Comparison of ENCODE assay signal across 1 cellular context in the genomic region with DNA sequence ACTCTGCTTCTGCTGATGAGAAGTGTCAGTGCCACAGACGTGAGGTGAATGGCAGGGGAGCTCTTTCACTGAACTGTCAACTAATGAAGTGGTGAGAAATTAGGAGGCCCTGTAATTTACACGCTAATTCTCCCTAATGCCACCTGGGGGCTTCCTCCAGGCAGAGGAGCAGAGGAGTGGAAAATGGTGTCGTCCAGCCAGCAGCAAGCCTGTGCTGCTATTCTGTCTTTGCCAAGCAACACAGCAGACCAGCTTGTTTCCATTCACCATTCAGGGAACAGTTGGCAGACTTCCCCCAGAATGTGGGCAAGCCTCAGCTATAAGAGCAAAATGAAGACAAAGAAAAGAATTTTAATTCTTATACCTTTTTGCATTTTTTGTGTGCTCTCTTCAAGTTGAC.
TF ChIP-seq lines count a peak whose summit lies in the region.

No MANE protein-coding gene starts in this region.

TF ChIP-seq in SK-N-SH, 30 proteins besides CTCF, POLR2A, EP300 and RAD21 (continued from another document):
- TF ChIP-seq, protein P1, sequence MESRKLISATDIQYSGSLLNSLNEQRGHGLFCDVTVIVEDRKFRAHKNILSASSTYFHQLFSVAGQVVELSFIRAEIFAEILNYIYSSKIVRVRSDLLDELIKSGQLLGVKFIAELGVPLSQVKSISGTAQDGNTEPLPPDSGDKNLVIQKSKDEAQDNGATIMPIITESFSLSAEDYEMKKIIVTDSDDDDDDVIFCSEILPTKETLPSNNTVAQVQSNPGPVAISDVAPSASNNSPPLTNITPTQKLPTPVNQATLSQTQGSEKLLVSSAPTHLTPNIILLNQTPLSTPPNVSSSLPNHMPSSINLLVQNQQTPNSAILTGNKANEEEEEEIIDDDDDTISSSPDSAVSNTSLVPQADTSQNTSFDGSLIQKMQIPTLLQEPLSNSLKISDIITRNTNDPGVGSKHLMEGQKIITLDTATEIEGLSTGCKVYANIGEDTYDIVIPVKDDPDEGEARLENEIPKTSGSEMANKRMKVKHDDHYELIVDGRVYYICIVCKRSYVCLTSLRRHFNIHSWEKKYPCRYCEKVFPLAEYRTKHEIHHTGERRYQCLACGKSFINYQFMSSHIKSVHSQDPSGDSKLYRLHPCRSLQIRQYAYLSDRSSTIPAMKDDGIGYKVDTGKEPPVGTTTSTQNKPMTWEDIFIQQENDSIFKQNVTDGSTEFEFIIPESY (IDR thresholded peaks at IDR 0.05; ENCODE audit: borderline replicate concordance, low read depth) = no peak
- TF ChIP-seq TEAD4 (IDR thresholded peaks at IDR 0.05; ENCODE audit: borderline replicate concordance, insufficient read depth) = no peak
- TF ChIP-seq RXRA (IDR thresholded peaks at IDR 0.05; ENCODE audit: borderline replicate concordance, low read depth) = no peak
- no peak for TF ChIP-seq TAF1 (IDR thresholded peaks at IDR 0.05; ENCODE audit: borderline replicate concordance, low read depth, low read length)
- TF ChIP-seq JUND (IDR thresholded peaks at IDR 0.05) = no peak
- no peak for TF ChIP-seq RCOR1 (IDR thresholded peaks at IDR 0.05; ENCODE audit: low read length)
